In the genomic region with DNA sequence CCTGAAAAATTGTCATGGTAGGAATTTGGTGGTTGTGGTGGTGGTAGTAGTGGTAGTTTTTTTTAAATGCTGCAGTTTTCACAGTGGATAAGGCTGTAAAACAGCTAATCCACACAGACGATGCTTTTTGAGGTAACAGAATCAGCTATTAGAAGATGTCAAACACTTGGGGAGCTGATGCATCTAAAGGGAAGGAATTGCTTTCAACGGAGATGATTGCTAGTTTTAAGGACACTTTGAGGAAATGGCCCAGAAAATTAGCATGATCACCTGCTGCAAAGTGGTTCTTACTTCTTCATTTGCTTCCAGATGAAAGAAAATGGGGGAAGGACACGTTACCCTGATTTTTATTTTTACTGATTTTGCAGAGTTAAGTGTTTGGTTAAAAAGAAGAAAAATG, we compare ENCODE assay signal across 23 cellular contexts.
"Had no signal": no experiment of that assay in that cellular context is flagged by ENCODE, and none has a peak within 500 bp of the region (broad histone marks: within the 10 kb centered on the region; RNA-seq: fewer than 3 reads in every experiment).

No MANE protein-coding gene starts in this region.

- ATAC-seq: activated naive CD4-positive, alpha-beta T cell treated with anti-CD3 and anti-CD28 coated beads, Interleukin-2, amount 50 U/mL, for 72 hours; activated T-cell treated with anti-CD3 and anti-CD28 coated beads, Interleukin-2, amount 50 U/mL, for 72 hours; esophagus mucosa; WTC11 had no signal

- DNase-seq: activated CD4-positive, alpha-beta memory T cell treated with anti-CD3 and anti-CD28 coated beads, Interleukin-2, amount 10 ng/mL, durations not matched to agents 7 days and 5 days; activated CD4-positive, alpha-beta T cell treated with anti-CD3 and anti-CD28 coated beads for 1 hour; activated CD4-positive, alpha-beta T cell treated with anti-CD3 and anti-CD28 coated beads for 4 hours; activated CD4-positive, alpha-beta T cell treated with anti-CD3 and anti-CD28 coated beads, Interleukin-2, amount 10 ng/mL, durations not matched to agents 7 days and 5 days; activated CD4-positive, alpha-beta T cell treated with anti-CD3 and anti-CD28 coated beads, Interleukin-2, amount 50 U/mL, for 4 hours; activated CD8-positive, alpha-beta memory T cell treated with anti-CD3 and anti-CD28 coated beads, Interleukin-2, amount 50 U/mL, for 48 hours; activated gamma-delta T cell; activated naive CD4-positive, alpha-beta T cell; activated naive CD4-positive, alpha-beta T cell treated with anti-CD3 and anti-CD28 coated beads, Interleukin-2, amount 10 ng/mL, durations not matched to agents 7 days and 5 days; activated naive CD8-positive, alpha-beta T cell treated with anti-CD3 and anti-CD28 coated beads, Interleukin-2, amount 10 ng/mL, durations not matched to agents 7 days and 5 days; activated T-cell treated with anti-CD3 and anti-CD28 coated beads for 4 hours; activated T-cell treated with anti-CD3 and anti-CD28 coated beads, Interleukin-2, amount 50 U/mL, for 24 hours; activated T-cell treated with anti-CD3 and anti-CD28 coated beads, Interleukin-2, amount 50 U/mL, for 72 hours; brain microvascular endothelial cell; dorsolateral prefrontal cortex; effector memory CD4-positive, alpha-beta T cell; endodermal cell; foreskin fibroblast; head of caudate nucleus; hippocampal formation had no signal
